In the genomic region with DNA sequence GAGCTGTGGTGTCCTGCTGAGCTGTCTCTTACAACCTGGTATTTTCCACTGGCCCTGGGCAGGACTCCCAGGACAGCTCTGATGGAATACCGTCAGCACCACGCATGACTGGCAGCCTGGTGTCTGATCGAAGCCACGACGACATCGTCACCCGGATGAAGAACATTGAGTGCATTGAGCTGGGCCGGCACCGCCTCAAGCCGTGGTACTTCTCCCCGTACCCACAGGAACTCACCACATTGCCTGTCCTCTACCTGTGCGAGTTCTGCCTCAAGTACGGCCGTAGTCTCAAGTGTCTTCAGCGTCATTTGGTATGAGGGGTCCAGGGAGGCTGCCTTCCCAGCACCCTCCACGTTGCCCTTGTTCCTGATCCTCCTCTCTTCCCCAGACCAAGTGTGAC, we compare ENCODE assay signal across 21 cellular contexts. TPM values are rescaled to one million over a fixed set of nuclear protein-coding genes. Genes with fewer than 3 reads are reported as not detected.
A peak's percentile ranks its signal among the peaks of the same experiment; 100 is the strongest.
DNase-seq lines count a peak whose midpoint lies in the region; ATAC-seq, FAIRE-seq and TF ChIP-seq lines count a peak whose summit lies in the region.
"Had no signal": no experiment of that assay in that cellular context is flagged by ENCODE, and none has a peak within 500 bp of the region (broad histone marks: within the 10 kb centered on the region; RNA-seq: fewer than 3 reads in every experiment).

No MANE protein-coding gene starts in this region.

- peaks cover 56% of the 10 kb centered on the region for H3K79me2 ChIP-seq in astrocyte (ENCODE audit: insufficient read depth, low read length)

- peak overlapping the region in 2 of 3 donors; percentile 26 to 92 for H3K27ac Mint-ChIP-seq in CD4-positive, CD25-positive, alpha-beta regulatory T cell
- H3K27ac Mint-ChIP-seq in Caco-2 (ENCODE audit: unreplicated experiment) (no peak overlapping the region), astrocyte (ENCODE audit: unreplicated experiment) (peak overlapping the region; percentile 4), Calu3 (ENCODE audit: unreplicated experiment) (no peak overlapping the region)
- peak overlapping the region; percentile 31 to 85 (median 68) for H3K27ac Mint-ChIP-seq in naive thymus-derived CD8-positive, alpha-beta T cell

- H3K4me3 Mint-ChIP-seq in CD4-positive, CD25-positive, alpha-beta regulatory T cell: peak overlapping the region; percentile 16 to 89 (median 71)
- H3K4me3 Mint-ChIP-seq in Caco-2 (ENCODE audit: unreplicated experiment): peak overlapping the region; percentile 10
- H3K4me3 Mint-ChIP-seq in astrocyte (ENCODE audit: unreplicated experiment): peak overlapping the region; percentile 13
- peak overlapping the region in 7 of 10 donors; percentile 14 to 70 (median 35) for H3K4me3 Mint-ChIP-seq in naive thymus-derived CD8-positive, alpha-beta T cell
- H3K4me3 Mint-ChIP-seq in Calu3 (ENCODE audit: low read depth, unreplicated experiment): no peak overlapping the region

- POLR2A ChIA-PET in Caco-2 (lab: Charles Lee): interaction anchor here (1.0 kb wide), 1 partner anchor 103 kb away, joined by 4 read pairs; no protein-coding TSS in a partner anchor
- POLR2A ChIA-PET in naive thymus-derived CD8-positive, alpha-beta T cell (lab: Charles Lee): interaction anchor here (0.6 to 1.2 kb wide), 2 partner anchors 145 to 1767 kb away, joined by 3 to 6 read pairs; no protein-coding TSS in a partner anchor

- BruUV-seq in Caco-2 (replicated peaks; lab: Mats Ljungman, UMichigan) (no TSS peak), Calu3 (replicated peaks; lab: Mats Ljungman, UMichigan) (no TSS peak)

- H3K9me3 ChIP-seq in CD4-positive, CD25-positive, alpha-beta regulatory T cell (ENCODE audit: control insufficient read depth in 2 of 2, low read length in 2 of 2): no peaks in the 10 kb centered on the region
- H3K9me3 ChIP-seq in Caco-2 (no peaks in the 10 kb centered on the region), astrocyte (ENCODE audit: insufficient read depth, low read depth, low read length) (no peaks in the 10 kb centered on the region)
- H3K9me3 ChIP-seq: left ventricle myocardium inferior, Peyer's patch, upper lobe of left lung had no signal

- H3K36me3 Mint-ChIP-seq in CD4-positive, CD25-positive, alpha-beta regulatory T cell: peaks cover 32% of the 10 kb centered on the region
- H3K36me3 Mint-ChIP-seq in Caco-2 (ENCODE audit: insufficient read depth, unreplicated experiment) (peaks cover 80% of the 10 kb centered on the region), astrocyte (ENCODE audit: low read depth, unreplicated experiment) (peaks cover 26% of the 10 kb centered on the region), Calu3 (ENCODE audit: insufficient read depth, unreplicated experiment) (peaks cover 71% of the 10 kb centered on the region)
- peaks cover 8 to 62% (median 11%) of the 10 kb centered on the region in 3 donors for H3K36me3 Mint-ChIP-seq in naive thymus-derived CD8-positive, alpha-beta T cell

- no peak overlapping the region for H3K4me2 ChIP-seq in astrocyte (ENCODE audit: low read length)

- peaks cover 5 to 50% (median 32%) of the 10 kb centered on the region in 4 donors for H3K4me1 Mint-ChIP-seq in CD4-positive, CD25-positive, alpha-beta regulatory T cell
- peaks cover 16% of the 10 kb centered on the region for H3K4me1 Mint-ChIP-seq in Caco-2 (ENCODE audit: low read depth, unreplicated experiment)
- peaks cover 12% of the 10 kb centered on the region for H3K4me1 Mint-ChIP-seq in astrocyte (ENCODE audit: low read depth, unreplicated experiment)
- H3K4me1 Mint-ChIP-seq in naive thymus-derived CD8-positive, alpha-beta T cell: peaks cover 29 to 70% (median 56%) of the 10 kb centered on the region in 4 donors
- H3K4me1 Mint-ChIP-seq in Calu3 (ENCODE audit: low read depth, unreplicated experiment): peaks cover 16% of the 10 kb centered on the region

- no peaks in the 10 kb centered on the region for H3K27me3 Mint-ChIP-seq in CD4-positive, CD25-positive, alpha-beta regulatory T cell
- H3K27me3 Mint-ChIP-seq in Caco-2 (ENCODE audit: insufficient read depth, unreplicated experiment): no peaks in the 10 kb centered on the region
- H3K27me3 Mint-ChIP-seq in astrocyte (ENCODE audit: low read depth, unreplicated experiment): no peaks in the 10 kb centered on the region
- H3K27me3 Mint-ChIP-seq in naive thymus-derived CD8-positive, alpha-beta T cell: peaks cover 0 to 1% (median 0%) of the 10 kb centered on the region in 5 donors
- no peaks in the 10 kb centered on the region for H3K27me3 Mint-ChIP-seq in Calu3 (ENCODE audit: unreplicated experiment)

- CTCF ChIA-PET in Caco-2 (lab: Charles Lee): interaction anchor here (0.5 kb wide), 1 partner anchor 174 kb away, joined by 5 read pairs; a partner anchor contains a TSS
- CTCF ChIA-PET in Calu3 (lab: Charles Lee): no interaction called here

- no peak overlapping the region for H2AFZ ChIP-seq in astrocyte (ENCODE audit: low read depth, low read length)

- peaks cover 48% of the 10 kb centered on the region for H4K20me1 ChIP-seq in astrocyte (ENCODE audit: insufficient read depth, low read length)

- intact Hi-C loops in Caco-2 (cut with micrococcal nuclease; ENCODE audit: unreplicated experiment): loop anchor here (5.0 kb wide), 1 partner anchor 58 kb away; no protein-coding TSS in a partner anchor
- intact Hi-C loops in Calu3 (cut with micrococcal nuclease; ENCODE audit: unreplicated experiment): no loop called here
- intact Hi-C loops in Right ventricle myocardium superior (cut with DNase I): loop anchor here (5.0 kb wide), 1 partner anchor 103 kb away; no protein-coding TSS in a partner anchor

- DNase-seq in CD4-positive, CD25-positive, alpha-beta regulatory T cell: no peak
- DNase-seq in Caco-2 (no peak), astrocyte (ENCODE audit: low read depth) (no peak), SW 1271 (lab: John Stamatoyannopoulos, UW) (no peak), Calu3 (no peak), Right ventricle myocardium superior (no peak)
- no peak for DNase-seq in naive thymus-derived CD8-positive, alpha-beta T cell
- DNase-seq in activated effector memory CD4-positive, alpha-beta T cell treated with anti-CD3 and anti-CD28 coated beads, Interleukin-2, amount 50 U/mL, for 16 hours: no peak
- DNase-seq: activated CD4-positive, alpha-beta T cell treated with anti-CD3 and anti-CD28 coated beads for 4 hours; activated T-cell treated with anti-CD3 and anti-CD28 coated beads, Interleukin-2, amount 50 U/mL, for 1 hour; AML-193; effector CD4-positive, alpha-beta T cell; Kasumi-1; left ventricle myocardium inferior; NCI-H1048; NCI-H2029; NCI-H446; Peyer's patch; posterior cingulate gyrus had no signal

- H3K36me3 ChIP-seq in CD4-positive, CD25-positive, alpha-beta regulatory T cell (ENCODE audit: control insufficient read depth, insufficient read depth, low read length): peaks cover 57% of the 10 kb centered on the region
- H3K36me3 ChIP-seq in Caco-2 (ENCODE audit: control insufficient read depth, insufficient read depth, low read length): peaks cover 12% of the 10 kb centered on the region
- H3K36me3 ChIP-seq in astrocyte (ENCODE audit: insufficient read depth, low read length): peaks cover 36% of the 10 kb centered on the region

- peaks cover 29% of the 10 kb centered on the region for H3K4me1 ChIP-seq in CD4-positive, CD25-positive, alpha-beta regulatory T cell (ENCODE audit: control insufficient read depth, insufficient read depth, low read length, poor library complexity, severe bottlenecking)
- H3K4me1 ChIP-seq in Caco-2: peaks cover 16% of the 10 kb centered on the region
- H3K4me1 ChIP-seq in astrocyte (ENCODE audit: insufficient read depth, low read length): peaks cover 25% of the 10 kb centered on the region

- H3K4me3 ChIP-seq in CD4-positive, CD25-positive, alpha-beta regulatory T cell (ENCODE audit: low read depth, low read length): no peak overlapping the region
- H3K4me3 ChIP-seq in Caco-2 (ENCODE audit: low read depth, low read length) (no peak overlapping the region), astrocyte (ENCODE audit: insufficient read depth, low read depth, low read length) (no peak overlapping the region)
- H3K4me3 ChIP-seq: left ventricle myocardium inferior, Peyer's patch, upper lobe of left lung had no signal

- FAIRE-seq in astrocyte (lab: Jason Lieb, UNC): no peak
- FAIRE-seq: D721Med had no signal

- no peak overlapping the region for H3K27ac ChIP-seq in CD4-positive, CD25-positive, alpha-beta regulatory T cell (ENCODE audit: insufficient read depth, low read length, poor library complexity, severe bottlenecking)
- H3K27ac ChIP-seq in astrocyte (ENCODE audit: low read depth, low read length): no peak overlapping the region
- H3K27ac ChIP-seq: left ventricle myocardium inferior, Peyer's patch, upper lobe of left lung had no signal

- H3K27me3 ChIP-seq in CD4-positive, CD25-positive, alpha-beta regulatory T cell (ENCODE audit: control insufficient read depth, insufficient read depth, low read length): no peaks in the 10 kb centered on the region
- no peaks in the 10 kb centered on the region for H3K27me3 ChIP-seq in Caco-2 (replicated peaks; ENCODE audit: control insufficient read depth, insufficient read depth, low read length)
- no peaks in the 10 kb centered on the region for H3K27me3 ChIP-seq in astrocyte (ENCODE audit: insufficient read depth, low read length)
- H3K27me3 ChIP-seq: Peyer's patch, upper lobe of left lung had no signal

- TF ChIP-seq CTCF in Caco-2 (IDR thresholded peaks at IDR 0.05; ENCODE audit: insufficient read depth in 1 of 2, low read depth in 1 of 2, low read length in 1 of 2, severe bottlenecking in 1 of 2, unreplicated experiment in 1 of 2): no peak
- TF ChIP-seq CTCF in astrocyte (IDR thresholded peaks at IDR 0.05; ENCODE audit: insufficient read depth, low read depth, low read length): no peak
- TF ChIP-seq CTCF in Calu3 (IDR thresholded peaks at IDR 0.05; ENCODE audit: unreplicated experiment): no peak

- H3K9ac ChIP-seq in astrocyte (ENCODE audit: low read length): no peak overlapping the region

- peaks cover 0 to 2% (median 0%) of the 10 kb centered on the region in 7 donors for H3K9me3 Mint-ChIP-seq in CD4-positive, CD25-positive, alpha-beta regulatory T cell
- H3K9me3 Mint-ChIP-seq in Caco-2 (ENCODE audit: unreplicated experiment) (no peaks in the 10 kb centered on the region), astrocyte (ENCODE audit: unreplicated experiment) (no peaks in the 10 kb centered on the region), Calu3 (ENCODE audit: low read depth, unreplicated experiment) (no peaks in the 10 kb centered on the region)
- no peaks in the 10 kb centered on the region for H3K9me3 Mint-ChIP-seq in naive thymus-derived CD8-positive, alpha-beta T cell

- no peak for ATAC-seq in CD4-positive, CD25-positive, alpha-beta regulatory T cell (ENCODE audit: low read depth in 2 of 2)
- no peak for ATAC-seq in naive thymus-derived CD8-positive, alpha-beta T cell
- ATAC-seq in Right ventricle myocardium superior (ENCODE audit: poor library complexity): no peak

RNA-seq across cellular contexts. Expression of a gene that starts 2.4 kb away (rescaled TPM):
- total RNA-seq in CD4-positive, CD25-positive, alpha-beta regulatory T cell: 127 TPM
- 10 to 100 TPM; 45.4 to 62.7 (median 55.7) TPM for polyA plus RNA-seq in CD4-positive, CD25-positive, alpha-beta regulatory T cell
- total RNA-seq in Caco-2 (2022) (60.2 and 70.1 TPM in 2 replicates), astrocyte (26.8 and 31.4 TPM in 2 replicates), Calu3 (2022) (50.9 and 51.0 TPM in 2 replicates), Right ventricle myocardium superior (40.8 TPM)
- 100 to 1,000 TPM; 105 to 125 TPM for total RNA-seq in naive thymus-derived CD8-positive, alpha-beta T cell
- 10 to 100 TPM; 38.0 to 57.3 (median 54.0) TPM for polyA plus RNA-seq in naive thymus-derived CD8-positive, alpha-beta T cell

RNA-seq across cellular contexts. Expression of a gene that starts 6.2 kb away (rescaled TPM):
- 28.3 TPM for total RNA-seq in CD4-positive, CD25-positive, alpha-beta regulatory T cell
- polyA plus RNA-seq in CD4-positive, CD25-positive, alpha-beta regulatory T cell: 10 to 100 TPM; 60.6 to 83.8 (median 72.6) TPM
- total RNA-seq in Caco-2 (2022) (66.7 and 76.4 TPM in 2 replicates), astrocyte (24.7 and 25.0 TPM in 2 replicates), Calu3 (2022) (26.2 and 28.2 TPM in 2 replicates), Right ventricle myocardium superior (49.5 TPM)
- 10 to 100 TPM; 62.0 to 69.9 TPM for total RNA-seq in naive thymus-derived CD8-positive, alpha-beta T cell
- 10 to 100 TPM; 73.4 to 99.0 (median 98.2) TPM for polyA plus RNA-seq in naive thymus-derived CD8-positive, alpha-beta T cell

RNA-seq across cellular contexts. Expression of a gene that starts 51.7 kb away (rescaled TPM):
- total RNA-seq in CD4-positive, CD25-positive, alpha-beta regulatory T cell: 295 TPM
- polyA plus RNA-seq in CD4-positive, CD25-positive, alpha-beta regulatory T cell: 10 to 100 TPM; 40.3 to 66.1 (median 53.3) TPM
- total RNA-seq in Caco-2 (2022) (51.2 and 54.9 TPM in 2 replicates), astrocyte (62.2 and 68.9 TPM in 2 replicates), Calu3 (2022) (76.4 and 79.6 TPM in 2 replicates), Right ventricle myocardium superior (31.0 TPM)
- total RNA-seq in naive thymus-derived CD8-positive, alpha-beta T cell: 100 to 1,000 TPM; 175 to 184 TPM
- 10 to 100 TPM; 38.4 to 69.8 (median 56.6) TPM for polyA plus RNA-seq in naive thymus-derived CD8-positive, alpha-beta T cell

Comparison
In these comparisons a context has a peak if more than half of its experiments do, and no peak if none do; other contexts are left out.
1. H3K27ac Mint-ChIP-seq: peak in CD4-positive, CD25-positive, alpha-beta regulatory T cell (2 of 3), astrocyte (single experiment) and naive thymus-derived CD8-positive, alpha-beta T cell (10 of 10); none in Caco-2 (single experiment) and Calu3 (single experiment).